ENCODE assay signal across 9 cellular contexts in genomic region chr20:41047279-41047974, GRCh38. TPM values are rescaled to one million over a fixed set of nuclear protein-coding genes. Genes with fewer than 3 reads are reported as not detected.
DNase-seq lines count a peak whose midpoint lies in the region; ATAC-seq, FAIRE-seq and TF ChIP-seq lines count a peak whose summit lies in the region.
"Had no signal": no experiment of that assay in that cellular context is flagged by ENCODE, and none has a peak within 500 bp of the region (broad histone marks: within the 10 kb centered on the region; RNA-seq: fewer than 3 reads in every experiment).

No MANE protein-coding gene starts in this region.

- H3K27ac ChIP-seq in right lobe of liver: peak overlapping the region in 2 of 3 donors; percentile 35 to 36

- TF ChIP-seq CTCF in WTC11 (IDR thresholded peaks at IDR 0.05): no peak
- no peak for TF ChIP-seq CTCF in right lobe of liver (IDR thresholded peaks at IDR 0.05)

- H3K36me3 Mint-ChIP-seq in activated naive CD4-positive, alpha-beta T cell treated with anti-CD3 and anti-CD28 coated beads, Interleukin-2, amount 50 U/mL, for 24 hours: peaks cover 4% of the 10 kb centered on the region
- H3K36me3 Mint-ChIP-seq in WTC11: no peaks in the 10 kb centered on the region

- intact Hi-C loops in right lobe of liver (cut with DNase I): no loop called here

- peak overlapping the region in 1 of 3 donors; percentile 26 for H3K4me3 ChIP-seq in right lobe of liver

- CTCF ChIA-PET in WTC11 (lab: Charles Lee): interaction anchor here (0.7 to 8.5 kb wide), 5 partner anchors 16 to 101 kb away, joined by 3 to 46 read pairs (median 4); no protein-coding TSS in a partner anchor

- 26% methylated on average over 5 of the region's 5 CpGs for WGBS in right lobe of liver (ENCODE audit: insufficient coverage, low coverage, low lambda C conversion rate, missing lambda C conversion rate)

- POLR2A ChIA-PET in WTC11 (lab: Charles Lee): interaction anchor here (1.0 to 1.5 kb wide), 3 partner anchors 9 to 42 kb away, joined by 3 to 4 read pairs (median 3); partner anchors contain the start of gene TOP1

- ATAC-seq in WTC11: peak; percentile 71
- ATAC-seq in right lobe of liver: peak; percentile 14 to 41 (median 30)
- ATAC-seq in HG02852 (IDR thresholded peaks at IDR 0.05; ENCODE audit: unreplicated experiment): no peak

- no peak for DNase-seq in activated naive CD4-positive, alpha-beta T cell treated with Interleukin-2 at 50 U/mL for 16 hours
- DNase-seq in WTC11 (ENCODE audit: low spot score) (no peak), right lobe of liver (no peak), urothelium cell line (ENCODE audit: low spot score) (peak; percentile 29), NCI-H774 (lab: John Stamatoyannopoulos, UW) (no peak), cerebellar cortex (ENCODE audit: low spot score) (no peak)
- DNase-seq: Caco-2 had no signal

- peaks cover 0 to 59% (median 8%) of the 10 kb centered on the region in 4 donors for H3K4me1 ChIP-seq in right lobe of liver

- H3K4me1 Mint-ChIP-seq in activated naive CD4-positive, alpha-beta T cell treated with anti-CD3 and anti-CD28 coated beads, Interleukin-2, amount 50 U/mL, for 24 hours: peaks cover 97% of the 10 kb centered on the region
- H3K4me1 Mint-ChIP-seq in WTC11: peaks cover 87% of the 10 kb centered on the region

- no peaks in the 10 kb centered on the region for H3K9me3 ChIP-seq in right lobe of liver
- H3K9me3 ChIP-seq: Caco-2 had no signal

- no peak for TF ChIP-seq POLR2A in right lobe of liver (IDR thresholded peaks at IDR 0.05)

- FAIRE-seq in urothelium cell line (lab: Jason Lieb, UNC): no peak

- no peaks in the 10 kb centered on the region for H3K36me3 ChIP-seq in right lobe of liver

- H3K9me3 Mint-ChIP-seq in activated naive CD4-positive, alpha-beta T cell treated with anti-CD3 and anti-CD28 coated beads, Interleukin-2, amount 50 U/mL, for 24 hours: no peaks in the 10 kb centered on the region
- H3K9me3 Mint-ChIP-seq in WTC11: no peaks in the 10 kb centered on the region

- peak overlapping the region; percentile 86 for H3K4me3 Mint-ChIP-seq in activated naive CD4-positive, alpha-beta T cell treated with anti-CD3 and anti-CD28 coated beads, Interleukin-2, amount 50 U/mL, for 24 hours
- H3K4me3 Mint-ChIP-seq in WTC11: peak overlapping the region; percentile 56

- H3K27ac Mint-ChIP-seq in activated naive CD4-positive, alpha-beta T cell treated with anti-CD3 and anti-CD28 coated beads, Interleukin-2, amount 50 U/mL, for 24 hours: peak overlapping the region; percentile 97
- H3K27ac Mint-ChIP-seq in WTC11: no peak overlapping the region

- H3K27me3 ChIP-seq in right lobe of liver: no peaks in the 10 kb centered on the region

- no peaks in the 10 kb centered on the region for H3K27me3 Mint-ChIP-seq in activated naive CD4-positive, alpha-beta T cell treated with anti-CD3 and anti-CD28 coated beads, Interleukin-2, amount 50 U/mL, for 24 hours
- no peaks in the 10 kb centered on the region; the same call in 1 of the 2 replicates for H3K27me3 Mint-ChIP-seq in WTC11 (ENCODE audit: low read depth)

TF ChIP-seq in WTC11, 78 proteins besides CTCF, POLR2A, EP300 and RAD21 (continues in another document):
- TF ChIP-seq FOXP1 (CRISPR knock-in tag; IDR thresholded peaks at IDR 0.05; ENCODE audit: borderline replicate concordance) (no peak), GRHL2 (CRISPR knock-in tag; IDR thresholded peaks at IDR 0.05; ENCODE audit: insufficient replicate concordance, severe bottlenecking) (no peak), ZNF138 (CRISPR knock-in tag; conservative IDR thresholded peaks at IDR 0.05) (no peak), PRRX2 (CRISPR knock-in tag; IDR thresholded peaks at IDR 0.05) (no peak), SMAD4 (CRISPR knock-in tag; IDR thresholded peaks at IDR 0.05) (no peak), SOX15 (CRISPR knock-in tag; IDR thresholded peaks at IDR 0.05) (no peak), ZBTB21 (CRISPR knock-in tag; IDR thresholded peaks at IDR 0.05; ENCODE audit: borderline replicate concordance) (no peak), USF2 (CRISPR knock-in tag; IDR thresholded peaks at IDR 0.05) (no peak), TCF7 (CRISPR knock-in tag; IDR thresholded peaks at IDR 0.05; ENCODE audit: low read depth) (no peak), STAT6 (CRISPR knock-in tag; conservative IDR thresholded peaks at IDR 0.05; ENCODE audit: low read depth) (no peak), PRDM15 (CRISPR knock-in tag; IDR thresholded peaks at IDR 0.05) (no peak), SP1 (CRISPR knock-in tag; conservative IDR thresholded peaks at IDR 0.05) (no peak), NR2C2 (CRISPR knock-in tag; IDR thresholded peaks at IDR 0.05) (no peak), ZNF121 (CRISPR knock-in tag; IDR thresholded peaks at IDR 0.05) (no peak)
- TF ChIP-seq, protein P1, sequence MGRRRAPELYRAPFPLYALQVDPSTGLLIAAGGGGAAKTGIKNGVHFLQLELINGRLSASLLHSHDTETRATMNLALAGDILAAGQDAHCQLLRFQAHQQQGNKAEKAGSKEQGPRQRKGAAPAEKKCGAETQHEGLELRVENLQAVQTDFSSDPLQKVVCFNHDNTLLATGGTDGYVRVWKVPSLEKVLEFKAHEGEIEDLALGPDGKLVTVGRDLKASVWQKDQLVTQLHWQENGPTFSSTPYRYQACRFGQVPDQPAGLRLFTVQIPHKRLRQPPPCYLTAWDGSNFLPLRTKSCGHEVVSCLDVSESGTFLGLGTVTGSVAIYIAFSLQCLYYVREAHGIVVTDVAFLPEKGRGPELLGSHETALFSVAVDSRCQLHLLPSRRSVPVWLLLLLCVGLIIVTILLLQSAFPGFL (CRISPR knock-in tag; IDR thresholded peaks at IDR 0.05; ENCODE audit: borderline replicate concordance): no peak

RNA-seq across cellular contexts. Expression of gene TOP1, which starts 18.8 kb away (rescaled TPM):
- total RNA-seq in WTC11 (2021) (77.7 to 81.8 TPM (median 80.0 TPM) in 3 replicates), right lobe of liver (10 to 100 TPM; 17.3 to 29.7 (median 25.5) TPM)
